In the genomic region with DNA sequence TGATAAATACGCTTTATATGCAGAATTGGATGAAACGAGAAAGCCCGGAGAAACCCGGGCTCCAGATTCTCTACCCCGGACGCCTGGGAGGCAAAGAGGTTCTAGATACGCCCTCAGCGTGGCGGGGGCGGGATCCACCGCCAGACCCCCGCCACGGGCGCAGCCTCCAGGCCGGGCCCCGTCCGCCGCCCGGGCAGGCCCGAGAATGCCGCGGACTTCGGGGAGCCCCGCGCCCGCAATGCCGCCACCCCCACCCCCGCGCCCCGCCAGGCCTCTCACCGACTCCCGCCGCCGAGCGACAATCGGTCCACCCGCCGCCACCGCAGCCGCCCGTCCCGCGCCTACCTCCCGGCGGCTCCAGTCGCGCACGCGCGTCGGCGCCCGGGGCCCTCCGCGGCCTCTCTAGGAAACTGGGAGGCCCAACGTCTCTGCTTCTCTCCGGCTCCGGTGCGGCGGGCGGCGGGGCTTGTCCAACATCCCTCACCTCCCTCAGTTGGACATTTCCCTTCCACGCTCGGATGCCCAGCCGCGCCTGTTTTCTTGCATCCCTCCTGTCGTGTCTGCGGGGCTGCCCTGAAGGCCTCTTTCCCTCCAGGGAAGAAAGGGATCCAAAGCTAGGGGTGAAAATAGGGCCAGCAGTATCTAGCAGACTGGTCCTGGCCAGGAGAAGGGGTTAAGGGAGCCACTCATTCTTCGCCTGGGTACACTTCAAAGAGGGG, we compare ENCODE assay signal across 1 cellular context.
A peak's percentile ranks its signal among the peaks of the same experiment; 100 is the strongest.
TF ChIP-seq lines count a peak whose summit lies in the region.

Gene ZNF445 (minus strand): TSS at position 359 of the 719 bp plus-strand sequence. CDS start 22,121 bp downstream, outside the sequence.

TF ChIP-seq in HepG2, 621 proteins besides CTCF, POLR2A, EP300 and RAD21 (continued from another document and continues in another):
- TF ChIP-seq ZHX2 (IDR thresholded peaks at IDR 0.05; ENCODE audit: low read depth) (no peak), ZHX2 (CRISPR knock-in tag; IDR thresholded peaks at IDR 0.05; ENCODE audit: borderline replicate concordance) (no peak), TCF12 (IDR thresholded peaks at IDR 0.05) (no peak), TCF12 (CRISPR knock-in tag; IDR thresholded peaks at IDR 0.05) (0 out of 2 replicates have a peak, but pooled peaks have one; percentile 64), MAFG (CRISPR knock-in tag; IDR thresholded peaks at IDR 0.05) (no peak), SIN3B (IDR thresholded peaks at IDR 0.05; ENCODE audit: low read length) (no peak), CENPBD1 (CRISPR knock-in tag; IDR thresholded peaks at IDR 0.05; ENCODE audit: borderline replicate concordance, low read depth) (no peak), HES4 (CRISPR knock-in tag; IDR thresholded peaks at IDR 0.05; ENCODE audit: borderline replicate concordance) (no peak), ARID3A (IDR thresholded peaks at IDR 0.05; ENCODE audit: low read depth, low read length) (no peak), HHEX (CRISPR knock-in tag; IDR thresholded peaks at IDR 0.05) (no peak), ZNF136 (CRISPR knock-in tag; IDR thresholded peaks at IDR 0.05; ENCODE audit: low read depth) (no peak), GATAD2A (CRISPR knock-in tag; IDR thresholded peaks at IDR 0.05) (no peak), MZF1 (CRISPR knock-in tag; IDR thresholded peaks at IDR 0.05; ENCODE audit: borderline replicate concordance) (no peak), SRSF9 (IDR thresholded peaks at IDR 0.05; ENCODE audit: borderline replicate concordance, insufficient read depth, low read depth, low read length, poor library complexity, severe bottlenecking) (no peak), NCOA1 (CRISPR knock-in tag; IDR thresholded peaks at IDR 0.05) (no peak), RBM39 (IDR thresholded peaks at IDR 0.05; ENCODE audit: low read depth, low read length, poor library complexity, severe bottlenecking) (peak; percentile 57), ZNF451 (CRISPR knock-in tag; IDR thresholded peaks at IDR 0.05) (no peak), ZNF354B (CRISPR knock-in tag; IDR thresholded peaks at IDR 0.05) (no peak), KLF13 (CRISPR knock-in tag; IDR thresholded peaks at IDR 0.05) (no peak), RFXAP (CRISPR knock-in tag; IDR thresholded peaks at IDR 0.05; ENCODE audit: borderline replicate concordance) (peak; percentile 37; the same call in 1 of the 2 replicates), KDM4B (CRISPR knock-in tag; IDR thresholded peaks at IDR 0.05) (no peak), ATF2 (CRISPR knock-in tag; IDR thresholded peaks at IDR 0.05) (no peak), ZSCAN30 (CRISPR knock-in tag; IDR thresholded peaks at IDR 0.05) (no peak), TBX3 (IDR thresholded peaks at IDR 0.05; ENCODE audit: borderline replicate concordance) (no peak), MTA3 (CRISPR knock-in tag; IDR thresholded peaks at IDR 0.05) (no peak), REL (CRISPR knock-in tag; conservative IDR thresholded peaks at IDR 0.05) (no peak), NCOA2 (CRISPR knock-in tag; IDR thresholded peaks at IDR 0.05) (no peak), PHB2 (IDR thresholded peaks at IDR 0.05; ENCODE audit: partially characterized antibody) (no peak), ZNF616 (CRISPR knock-in tag; IDR thresholded peaks at IDR 0.05; ENCODE audit: low read depth) (no peak), ZBTB34 (CRISPR knock-in tag; IDR thresholded peaks at IDR 0.05) (no peak), ZNF891 (CRISPR knock-in tag; IDR thresholded peaks at IDR 0.05) (no peak), ZNF607 (CRISPR knock-in tag; IDR thresholded peaks at IDR 0.05; ENCODE audit: borderline replicate concordance) (0 out of 2 replicates have a peak, but pooled peaks have one; percentile 8), FLYWCH1 (CRISPR knock-in tag; IDR thresholded peaks at IDR 0.05) (no peak), PRDM10 (CRISPR knock-in tag; IDR thresholded peaks at IDR 0.05; ENCODE audit: low read depth) (no peak)
- TF ChIP-seq, protein P1, sequence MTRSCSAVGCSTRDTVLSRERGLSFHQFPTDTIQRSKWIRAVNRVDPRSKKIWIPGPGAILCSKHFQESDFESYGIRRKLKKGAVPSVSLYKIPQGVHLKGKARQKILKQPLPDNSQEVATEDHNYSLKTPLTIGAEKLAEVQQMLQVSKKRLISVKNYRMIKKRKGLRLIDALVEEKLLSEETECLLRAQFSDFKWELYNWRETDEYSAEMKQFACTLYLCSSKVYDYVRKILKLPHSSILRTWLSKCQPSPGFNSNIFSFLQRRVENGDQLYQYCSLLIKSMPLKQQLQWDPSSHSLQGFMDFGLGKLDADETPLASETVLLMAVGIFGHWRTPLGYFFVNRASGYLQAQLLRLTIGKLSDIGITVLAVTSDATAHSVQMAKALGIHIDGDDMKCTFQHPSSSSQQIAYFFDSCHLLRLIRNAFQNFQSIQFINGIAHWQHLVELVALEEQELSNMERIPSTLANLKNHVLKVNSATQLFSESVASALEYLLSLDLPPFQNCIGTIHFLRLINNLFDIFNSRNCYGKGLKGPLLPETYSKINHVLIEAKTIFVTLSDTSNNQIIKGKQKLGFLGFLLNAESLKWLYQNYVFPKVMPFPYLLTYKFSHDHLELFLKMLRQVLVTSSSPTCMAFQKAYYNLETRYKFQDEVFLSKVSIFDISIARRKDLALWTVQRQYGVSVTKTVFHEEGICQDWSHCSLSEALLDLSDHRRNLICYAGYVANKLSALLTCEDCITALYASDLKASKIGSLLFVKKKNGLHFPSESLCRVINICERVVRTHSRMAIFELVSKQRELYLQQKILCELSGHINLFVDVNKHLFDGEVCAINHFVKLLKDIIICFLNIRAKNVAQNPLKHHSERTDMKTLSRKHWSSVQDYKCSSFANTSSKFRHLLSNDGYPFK (CRISPR knock-in tag; IDR thresholded peaks at IDR 0.05; ENCODE audit: borderline replicate concordance): no peak
- TF ChIP-seq, protein P2, sequence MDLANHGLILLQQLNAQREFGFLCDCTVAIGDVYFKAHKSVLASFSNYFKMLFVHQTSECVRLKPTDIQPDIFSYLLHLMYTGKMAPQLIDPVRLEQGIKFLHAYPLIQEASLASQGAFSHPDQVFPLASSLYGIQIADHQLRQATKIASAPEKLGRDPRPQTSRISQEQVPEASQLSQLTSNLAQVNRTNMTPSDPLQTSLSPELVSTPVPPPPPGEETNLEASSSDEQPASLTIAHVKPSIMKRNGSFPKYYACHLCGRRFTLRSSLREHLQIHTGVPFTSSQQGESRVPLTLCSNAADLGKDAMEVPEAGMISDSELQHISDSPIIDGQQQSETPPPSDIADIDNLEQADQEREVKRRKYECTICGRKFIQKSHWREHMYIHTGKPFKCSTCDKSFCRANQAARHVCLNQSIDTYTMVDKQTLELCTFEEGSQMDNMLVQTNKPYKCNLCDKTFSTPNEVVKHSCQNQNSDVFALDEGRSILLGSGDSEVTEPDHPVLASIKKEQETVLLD (CRISPR knock-in tag; IDR thresholded peaks at IDR 0.05; ENCODE audit: low read depth): no peak
- TF ChIP-seq, protein P3, sequence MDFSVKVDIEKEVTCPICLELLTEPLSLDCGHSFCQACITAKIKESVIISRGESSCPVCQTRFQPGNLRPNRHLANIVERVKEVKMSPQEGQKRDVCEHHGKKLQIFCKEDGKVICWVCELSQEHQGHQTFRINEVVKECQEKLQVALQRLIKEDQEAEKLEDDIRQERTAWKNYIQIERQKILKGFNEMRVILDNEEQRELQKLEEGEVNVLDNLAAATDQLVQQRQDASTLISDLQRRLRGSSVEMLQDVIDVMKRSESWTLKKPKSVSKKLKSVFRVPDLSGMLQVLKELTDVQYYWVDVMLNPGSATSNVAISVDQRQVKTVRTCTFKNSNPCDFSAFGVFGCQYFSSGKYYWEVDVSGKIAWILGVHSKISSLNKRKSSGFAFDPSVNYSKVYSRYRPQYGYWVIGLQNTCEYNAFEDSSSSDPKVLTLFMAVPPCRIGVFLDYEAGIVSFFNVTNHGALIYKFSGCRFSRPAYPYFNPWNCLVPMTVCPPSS (IDR thresholded peaks at IDR 0.05): no peak
